In the genomic region with DNA sequence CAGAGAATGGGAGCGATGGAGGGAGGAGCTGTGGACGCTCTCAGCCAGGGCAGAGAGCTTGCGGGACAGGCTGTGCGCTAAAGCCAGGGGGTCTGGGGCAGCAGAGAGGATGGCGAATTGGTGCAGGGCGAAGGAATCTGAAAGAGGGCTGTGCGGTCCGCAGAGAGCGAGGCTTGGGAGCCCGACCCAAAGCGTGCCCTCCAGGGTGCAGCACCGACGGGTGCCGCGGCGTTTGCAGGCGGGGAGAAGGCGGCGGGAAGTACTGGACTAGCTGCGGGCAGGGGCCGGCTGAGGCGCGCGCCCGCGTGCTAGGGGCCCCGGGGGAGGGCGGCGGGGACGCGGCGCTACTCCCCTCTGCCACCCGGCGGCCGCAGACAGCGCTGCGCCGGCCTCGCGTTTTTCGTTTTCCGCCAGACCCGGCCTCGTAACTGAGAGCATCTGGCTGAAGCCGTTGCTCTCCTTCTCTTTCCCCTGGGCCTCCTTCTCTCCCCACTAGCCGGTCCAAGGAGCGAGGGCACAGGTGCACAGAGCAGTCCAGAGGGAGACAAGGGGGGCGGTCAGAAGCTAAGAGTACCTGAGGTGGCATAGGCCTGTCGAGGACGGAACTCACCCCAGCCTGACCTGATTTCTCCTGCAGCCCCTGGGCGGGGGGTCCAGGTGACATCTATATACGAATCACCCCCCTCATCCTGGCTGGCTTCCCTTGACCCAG, we compare ENCODE assay signal across 9 cellular contexts. TPM values are rescaled to one million over a fixed set of nuclear protein-coding genes. Genes with fewer than 3 reads are reported as not detected.
DNase-seq lines count a peak whose midpoint lies in the region; ATAC-seq, FAIRE-seq and TF ChIP-seq lines count a peak whose summit lies in the region.
"Had no signal": no experiment of that assay in that cellular context is flagged by ENCODE, and none has a peak within 500 bp of the region (broad histone marks: within the 10 kb centered on the region; RNA-seq: fewer than 3 reads in every experiment).

No MANE protein-coding gene starts in this region.

- H3K79me2 ChIP-seq in PC-3 (ENCODE audit: low read length): no peaks in the 10 kb centered on the region
- no peaks in the 10 kb centered on the region for H3K79me2 ChIP-seq in astrocyte (ENCODE audit: insufficient read depth, low read length)

- peaks cover 11% of the 10 kb centered on the region for H3K36me3 Mint-ChIP-seq in astrocyte (ENCODE audit: low read depth, unreplicated experiment)

- H3K9me3 Mint-ChIP-seq in astrocyte (ENCODE audit: unreplicated experiment): peaks cover 3% of the 10 kb centered on the region

- H3K4me2 ChIP-seq in PC-3 (ENCODE audit: low read length): peak overlapping the region; percentile 83
- H3K4me2 ChIP-seq in astrocyte (ENCODE audit: low read length): peak overlapping the region; percentile 95

- POLR2A ChIA-PET in BJ (lab: Charles Lee): no interaction called here
- POLR2A ChIA-PET in PC-3 (lab: Charles Lee; ENCODE audit: unreplicated experiment): no interaction called here

- H3K27me3 ChIP-seq in BJ (ENCODE audit: control insufficient read depth, insufficient read depth, low read length) (peaks cover 13% of the 10 kb centered on the region; the same call in 1 of the 2 replicates), PC-3 (ENCODE audit: low read length) (peaks cover 6% of the 10 kb centered on the region; the same call in 1 of the 2 replicates), astrocyte (ENCODE audit: insufficient read depth, low read length) (peaks cover 8% of the 10 kb centered on the region)

- H3K4me1 ChIP-seq in PC-3 (ENCODE audit: insufficient read depth, low read length) (no peaks in the 10 kb centered on the region), astrocyte (ENCODE audit: insufficient read depth, low read length) (peaks cover 3% of the 10 kb centered on the region)

- H3K27ac ChIP-seq in PC-3 (ENCODE audit: low read length): no peak overlapping the region
- no peak overlapping the region for H3K27ac ChIP-seq in astrocyte (ENCODE audit: low read depth, low read length)

- no peaks in the 10 kb centered on the region for H3K9me2 ChIP-seq in PC-3 (replicated peaks; ENCODE audit: low read length)

- TF ChIP-seq CTCF in BJ (IDR thresholded peaks at IDR 0.05; ENCODE audit: insufficient read depth, low read depth, low read length) (peak; percentile 58), PC-3 (conservative IDR thresholded peaks at IDR 0.05; ENCODE audit: low read depth, low read length) (peak; percentile 61), astrocyte (IDR thresholded peaks at IDR 0.05; ENCODE audit: insufficient read depth, low read depth, low read length) (peak; percentile 25)

- no peak for DNase-seq in BJ (ENCODE audit: low read depth)
- peak; percentile 45 for DNase-seq in H4 (ENCODE audit: low spot score)
- peak; percentile 59 for DNase-seq in PC-3
- peak; percentile 13 for DNase-seq in astrocyte (ENCODE audit: low read depth)
- DNase-seq in hippocampal formation (lab: John Stamatoyannopoulos, UW): peak; percentile 58 to 79
- DNase-seq in putamen (ENCODE audit: low spot score): peak; percentile 68

- H3F3A ChIP-seq in PC-3 (ENCODE audit: low read length, unreplicated experiment): no peaks in the 10 kb centered on the region

- H3K4me3 Mint-ChIP-seq in astrocyte (ENCODE audit: unreplicated experiment): peak overlapping the region; percentile 74

- peaks cover 42% of the 10 kb centered on the region for H3K27me3 Mint-ChIP-seq in astrocyte (ENCODE audit: low read depth, unreplicated experiment)

- BruUV-seq in PC-3 (replicated peaks; lab: Mats Ljungman, UMichigan): no TSS peak

- CTCF ChIA-PET in BJ (lab: Yijun Ruan, JAX) (interaction anchor here (0.6 to 3.3 kb wide), 10 partner anchors 10 to 108 kb away, joined by 3 to 21 read pairs (median 4); no protein-coding TSS in a partner anchor), PC-3 (lab: Charles Lee) (no interaction called here)

- intact Hi-C loops in PC-3 (cut with micrococcal nuclease): no loop called here

- no peaks in the 10 kb centered on the region for H3K9me3 ChIP-seq in PC-3 (ENCODE audit: low read length)
- no peaks in the 10 kb centered on the region for H3K9me3 ChIP-seq in astrocyte (ENCODE audit: insufficient read depth, low read depth, low read length)

- H4K20me1 ChIP-seq in PC-3 (ENCODE audit: low read length) (no peaks in the 10 kb centered on the region), astrocyte (ENCODE audit: insufficient read depth, low read length) (no peaks in the 10 kb centered on the region)

- H3K4me1 Mint-ChIP-seq in astrocyte (ENCODE audit: low read depth, unreplicated experiment): peaks cover 1% of the 10 kb centered on the region

- H3K36me3 ChIP-seq in BJ (ENCODE audit: control insufficient read depth, insufficient read depth, low read length): no peaks in the 10 kb centered on the region
- H3K36me3 ChIP-seq in PC-3 (ENCODE audit: low read depth, low read length): no peaks in the 10 kb centered on the region
- no peaks in the 10 kb centered on the region for H3K36me3 ChIP-seq in astrocyte (ENCODE audit: insufficient read depth, low read length)

- no peak overlapping the region for H3K27ac Mint-ChIP-seq in astrocyte (ENCODE audit: unreplicated experiment)

- no peak for FAIRE-seq in astrocyte (lab: Jason Lieb, UNC)

- H3K9ac ChIP-seq in PC-3 (ENCODE audit: low read length) (peak overlapping the region; percentile 35; the same call in 1 of the 2 replicates), astrocyte (ENCODE audit: low read length) (peak overlapping the region; percentile 38)

- peak; percentile 78 for ATAC-seq in PC-3
- ATAC-seq in GM18517 (IDR thresholded peaks at IDR 0.05; ENCODE audit: unreplicated experiment): no peak
- no peak for ATAC-seq in HG03460 (IDR thresholded peaks at IDR 0.05; ENCODE audit: unreplicated experiment)

- H2AFZ ChIP-seq in PC-3 (ENCODE audit: low read length) (peak overlapping the region; percentile 89), astrocyte (ENCODE audit: low read depth, low read length) (peak overlapping the region; percentile 96)

- H3K4me3 ChIP-seq in BJ (ENCODE audit: low read depth, low read length) (peak overlapping the region; percentile 43), PC-3 (ENCODE audit: low read length) (peak overlapping the region; percentile 61), astrocyte (ENCODE audit: insufficient read depth, low read depth, low read length) (peak overlapping the region; percentile 39)

RNA-seq across cellular contexts. Expression of a gene that starts 24.9 kb away (rescaled TPM):
- polyA plus RNA-seq in BJ (2011; rRNA removed): not detected in 2 replicates
- not detected in 2 replicates for polyA minus RNA-seq in BJ (2011; rRNA and poly(A)+ RNA removed)
- total RNA-seq in H4 (2014; rRNA removed; shearing (Covaris generic)): 0.08 TPM in 1 of 2 replicates, not detected in the other
- total RNA-seq in PC-3 (2014; rRNA removed): not detected in 2 replicates
- 2.6 and 3.0 TPM in 2 replicates for total RNA-seq in astrocyte
- total RNA-seq: HT1080 had no signal
